Comparison of ENCODE assay signal across 19 cellular contexts in the genomic region with DNA sequence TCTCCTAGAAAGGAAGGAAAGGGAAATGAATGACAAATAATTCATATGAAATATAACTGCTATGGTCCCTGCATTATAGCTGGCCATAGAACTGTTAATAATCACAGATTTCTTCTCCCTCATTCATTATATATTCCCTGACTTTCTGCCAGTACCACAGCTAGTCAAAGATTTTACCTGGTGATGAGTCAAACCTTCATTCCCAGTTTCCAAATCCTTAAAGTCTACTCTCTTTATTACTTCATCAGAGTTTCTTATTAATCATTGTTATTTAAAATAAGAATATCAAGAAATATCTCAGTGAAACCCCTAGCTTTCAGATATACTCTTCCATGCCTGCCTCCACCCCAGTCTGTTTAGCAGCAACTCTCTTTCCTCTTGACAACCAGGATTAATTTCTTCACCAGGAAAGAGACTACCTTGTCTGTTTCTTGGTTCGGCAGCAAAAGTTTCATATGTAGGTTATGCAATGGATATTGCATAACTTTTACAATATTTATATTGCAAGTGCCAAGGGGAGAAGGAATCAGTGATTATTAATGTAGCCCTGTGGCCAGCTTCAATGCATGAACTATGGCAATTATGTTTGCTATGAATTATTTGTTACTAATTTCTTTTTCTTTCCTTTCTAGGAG.
"Had no signal": no experiment of that assay in that cellular context is flagged by ENCODE, and none has a peak within 500 bp of the region (broad histone marks: within the 10 kb centered on the region; RNA-seq: fewer than 3 reads in every experiment).

No MANE protein-coding gene starts in this region.

- H3K27ac ChIP-seq: ascending aorta, gastroesophageal sphincter, prostate gland, upper lobe of left lung had no signal

- H3K4me1 ChIP-seq: ascending aorta, gastroesophageal sphincter, prostate gland, upper lobe of left lung had no signal

- DNase-seq: activated CD4-positive, alpha-beta T cell treated with anti-CD3 and anti-CD28 coated beads for 1 hour; activated CD4-positive, alpha-beta T cell treated with anti-CD3 and anti-CD28 coated beads, Interleukin-2, amount 50 U/mL, for 48 hours; activated gamma-delta T cell treated with Interleukin-2 at 50 U/mL for 16 hours; activated naive CD8-positive, alpha-beta T cell treated with anti-CD3 and anti-CD28 coated beads for 36 hours; activated T-cell treated with anti-CD3 and anti-CD28 coated beads, Interleukin-2, amount 50 U/mL, for 48 hours; effector memory CD8-positive, alpha-beta T cell; kidney; left ventricle myocardium superior; mesendoderm; occipital lobe; stimulated activated CD4-positive, alpha-beta T cell treated with anti-CD3 and anti-CD28 coated beads, Interleukin-12 subunit alpha, Interleukin-12 subunit beta, amount 100 ng/mL, for 4 hours; stimulated activated CD4-positive, alpha-beta T cell treated with anti-CD3 and anti-CD28 coated beads, Interleukin-2, amount 100 ng/mL, for 48 hours; stimulated activated naive CD4-positive, alpha-beta T cell treated with Interleukin-2 at 50 U/mL for 16 hours; SW 1271; upper lobe of left lung had no signal

- H3K9me3 ChIP-seq: ascending aorta, gastroesophageal sphincter, prostate gland, upper lobe of left lung had no signal

- ATAC-seq: effector memory CD8-positive, alpha-beta T cell; gastroesophageal sphincter; left ventricle myocardium superior; sciatic nerve had no signal

- H3K4me3 ChIP-seq: ascending aorta, gastroesophageal sphincter, prostate gland, upper lobe of left lung had no signal

- H3K27me3 ChIP-seq: ascending aorta, gastroesophageal sphincter, upper lobe of left lung had no signal

- H3K36me3 ChIP-seq: ascending aorta, gastroesophageal sphincter, prostate gland, upper lobe of left lung had no signal
